ENCODE assay signal across 15 cellular contexts in genomic region chr2:16221461-16222010, GRCh38.
DNase-seq lines count a peak whose midpoint lies in the region; ATAC-seq, FAIRE-seq and TF ChIP-seq lines count a peak whose summit lies in the region.
"Had no signal": no experiment of that assay in that cellular context is flagged by ENCODE, and none has a peak within 500 bp of the region (broad histone marks: within the 10 kb centered on the region; RNA-seq: fewer than 3 reads in every experiment).

No MANE protein-coding gene starts in this region.

- H3K4me1 ChIP-seq in HepG2 (ENCODE audit: insufficient read depth, low read length) (no peaks in the 10 kb centered on the region), right lobe of liver (no peaks in the 10 kb centered on the region), neuronal stem cell (ENCODE audit: control insufficient read depth in 2 of 2, insufficient read depth in 1 of 2, low read depth in 1 of 2, low read length in 2 of 2) (peaks cover 31 to 35% of the 10 kb centered on the region in 2 donors)
- H3K4me1 ChIP-seq: A549; BLaER1 treated with 17β-estradiol and CSF1 and Interleukin-3, amounts not matched to agents 10 nM and 100 nM had no signal

- peak overlapping the region; percentile 89 for H3K18ac ChIP-seq in neuronal stem cell (ENCODE audit: low read length)

- TF ChIP-seq CTCF in HepG2 (CRISPR knock-in tag; IDR thresholded peaks at IDR 0.05) (no peak), right lobe of liver (IDR thresholded peaks at IDR 0.05) (no peak), glutamatergic neuron (IDR thresholded peaks at IDR 0.05; ENCODE audit: partially characterized antibody, unreplicated experiment) (no peak)

- DNase-seq in HepG2 (ENCODE audit: low spot score) (no peak), right lobe of liver (no peak), glutamatergic neuron (no peak), neuronal stem cell (ENCODE audit: low spot score) (no peak), NCI-H748 (lab: John Stamatoyannopoulos, UW; ENCODE audit: unreplicated experiment) (no peak), midbrain (lab: John Stamatoyannopoulos, UW) (no peak)
- DNase-seq: Calu3; CD8-positive, alpha-beta T cell; DMS79 treated with DMSO at 0.1 percent for 48 hours; GF-D8 had no signal

- H3K36me3 Mint-ChIP-seq in glutamatergic neuron (ENCODE audit: unreplicated experiment) = peaks cover 5% of the 10 kb centered on the region
- H3K36me3 Mint-ChIP-seq: CD8-positive, alpha-beta T cell had no signal

- intact Hi-C loops in HepG2 (cut with micrococcal nuclease; ENCODE audit: unreplicated experiment) (no loop called here), right lobe of liver (cut with DNase I) (no loop called here)

- peaks cover 7% of the 10 kb centered on the region for H3K9me3 Mint-ChIP-seq in glutamatergic neuron (ENCODE audit: unreplicated experiment)
- H3K9me3 Mint-ChIP-seq: CD8-positive, alpha-beta T cell had no signal

- H2AK5ac ChIP-seq in neuronal stem cell (ENCODE audit: low read depth, low read length) = peak overlapping the region; percentile 98

- H3K36me3 ChIP-seq in HepG2 (replicated peaks in 1 of 2; ENCODE audit: control insufficient read depth in 1 of 2, insufficient read depth in 2 of 2, low read length in 2 of 2) (no peaks in the 10 kb centered on the region), right lobe of liver (no peaks in the 10 kb centered on the region), neuronal stem cell (replicated peaks in 1 of 2; ENCODE audit: control insufficient read depth in 2 of 2, insufficient read depth in 2 of 2, low read length in 2 of 2) (peaks cover 0 to 4% of the 10 kb centered on the region in 2 donors)
- H3K36me3 ChIP-seq: BLaER1 treated with 17β-estradiol and CSF1 and Interleukin-3, amounts not matched to agents 10 nM and 100 nM; HAP-1 had no signal

- in situ Hi-C loops in HepG2 (cut with HindIII; ENCODE audit: extremely low pct_ligation_motif_present, low pct_unique_long_range_greater_than_20kb) = no loop called here

- no peak overlapping the region for H3K14ac ChIP-seq in neuronal stem cell (ENCODE audit: low read length)

- H3K4me1 Mint-ChIP-seq in glutamatergic neuron (ENCODE audit: low read depth, unreplicated experiment) = peaks cover 23% of the 10 kb centered on the region

- H3K27me3 ChIP-seq in HepG2 (ENCODE audit: control insufficient read depth in 1 of 2, insufficient read depth in 2 of 2, low read length in 2 of 2) (peaks cover 0 to 10% of the 10 kb centered on the region in 2 experiments; a peak in 1 of 5 replicates), right lobe of liver (no peaks in the 10 kb centered on the region), neuronal stem cell (ENCODE audit: control insufficient read depth in 3 of 3, insufficient read depth in 3 of 3, low read depth in 1 of 3, low read length in 3 of 3) (no peaks in the 10 kb centered on the region)
- H3K27me3 ChIP-seq: BLaER1 treated with 17β-estradiol and CSF1 and Interleukin-3, amounts not matched to agents 10 nM and 100 nM had no signal

- H3K27ac ChIP-seq in HepG2 (ENCODE audit: extremely low read length, insufficient read depth, low read length) = no peak overlapping the region
- H3K27ac ChIP-seq in right lobe of liver = no peak overlapping the region
- H3K27ac ChIP-seq in neuronal stem cell (replicated peaks; ENCODE audit: low read length) = no peak overlapping the region
- H3K27ac ChIP-seq: 22Rv1; A549; BLaER1 treated with 17β-estradiol and CSF1 and Interleukin-3, amounts not matched to agents 10 nM and 100 nM had no signal

- H2AFZ ChIP-seq in HepG2 (ENCODE audit: low read length) = no peak overlapping the region
- no peak overlapping the region for H2AFZ ChIP-seq in neuronal stem cell (ENCODE audit: low read length)

- H2BK12ac ChIP-seq in neuronal stem cell (ENCODE audit: low read length) = peak overlapping the region; percentile 67

- TF ChIP-seq RAD21 in HepG2 (CRISPR knock-in tag; IDR thresholded peaks at IDR 0.05) = no peak

- no peak overlapping the region for H3K23ac ChIP-seq in neuronal stem cell (ENCODE audit: low read depth, low read length, poor library complexity)

- peak overlapping the region; percentile 45 for H3K4ac ChIP-seq in neuronal stem cell (ENCODE audit: low read length)

- peak overlapping the region; percentile 74 for H2BK120ac ChIP-seq in neuronal stem cell (ENCODE audit: low read depth, low read length)

- TF ChIP-seq POLR2A in HepG2 (IDR thresholded peaks at IDR 0.05; ENCODE audit: insufficient read depth in 1 of 2, low read depth in 2 of 2, low read length in 2 of 2) (no peak), right lobe of liver (IDR thresholded peaks at IDR 0.05) (no peak)

- H3K9me3 ChIP-seq in HepG2 (ENCODE audit: low read length) (no peaks in the 10 kb centered on the region), right lobe of liver (no peaks in the 10 kb centered on the region), neuronal stem cell (replicated peaks in 1 of 2; ENCODE audit: control insufficient read depth in 2 of 2, insufficient read depth in 1 of 2, low read depth in 1 of 2, low read length in 2 of 2) (peaks cover 11 to 12% of the 10 kb centered on the region in 2 donors)
- H3K9me3 ChIP-seq: A549; BLaER1 treated with 17β-estradiol and CSF1 and Interleukin-3, amounts not matched to agents 10 nM and 100 nM; HAP-1 had no signal

- H3K4me3 ChIP-seq in HepG2 (replicated peaks in 1 of 3; ENCODE audit: insufficient read depth in 1 of 3, low read depth in 2 of 3, low read length in 3 of 3) (no peak overlapping the region), right lobe of liver (no peak overlapping the region), neuronal stem cell (ENCODE audit: low read length in 2 of 2) (peak overlapping the region in 1 of 2 donors; percentile 0)
- H3K4me3 ChIP-seq: A549; BLaER1 treated with 17β-estradiol and CSF1 and Interleukin-3, amounts not matched to agents 10 nM and 100 nM; HAP-1 had no signal

- no peak for FAIRE-seq in HepG2 (lab: Jason Lieb, UNC)
- FAIRE-seq: A549 had no signal

- no peak overlapping the region for H4K91ac ChIP-seq in neuronal stem cell (ENCODE audit: low read depth, low read length, poor library complexity)

- TF ChIP-seq EP300 in HepG2 (IDR thresholded peaks at IDR 0.05; ENCODE audit: low read depth in 2 of 2, low read length in 2 of 2) = no peak
- no peak for TF ChIP-seq EP300 in HepG2 (CRISPR knock-in tag; IDR thresholded peaks at IDR 0.05; ENCODE audit: borderline replicate concordance)

- H2BK15ac ChIP-seq in neuronal stem cell (ENCODE audit: low read length) = peak overlapping the region; percentile 96

- no peak overlapping the region for H3K4me3 Mint-ChIP-seq in glutamatergic neuron (ENCODE audit: unreplicated experiment)
- H3K4me3 Mint-ChIP-seq: CD8-positive, alpha-beta T cell had no signal

- no TSS peak for BruUV-seq in HepG2 (replicated peaks; lab: Mats Ljungman, UMichigan)

- ATAC-seq in HepG2 (no peak), right lobe of liver (no peak), HG03135 (IDR thresholded peaks at IDR 0.05; ENCODE audit: unreplicated experiment) (no peak)
- ATAC-seq: A549; CD8-positive, alpha-beta T cell had no signal

- no peak overlapping the region for H4K8ac ChIP-seq in neuronal stem cell (ENCODE audit: low read depth, low read length)

- H3K9ac ChIP-seq in HepG2 (ENCODE audit: insufficient read depth, low read depth, low read length) (no peak overlapping the region), neuronal stem cell (ENCODE audit: low read depth, low read length, poor library complexity) (no peak overlapping the region)
- H3K9ac ChIP-seq: BLaER1 treated with 17β-estradiol and CSF1 and Interleukin-3, amounts not matched to agents 10 nM and 100 nM had no signal

- no peaks in the 10 kb centered on the region for H4K20me1 ChIP-seq in HepG2 (ENCODE audit: insufficient read depth, low read length)
- H4K20me1 ChIP-seq: BLaER1 treated with 17β-estradiol and CSF1 and Interleukin-3, amounts not matched to agents 10 nM and 100 nM had no signal

- H3K27ac Mint-ChIP-seq in glutamatergic neuron (ENCODE audit: unreplicated experiment) = peak overlapping the region; percentile 44
- H3K27ac Mint-ChIP-seq: CD8-positive, alpha-beta T cell had no signal

- peak overlapping the region; percentile 2 for H2BK5ac ChIP-seq in neuronal stem cell (ENCODE audit: low read length)

- peaks cover 7% of the 10 kb centered on the region for H3K27me3 Mint-ChIP-seq in glutamatergic neuron (ENCODE audit: unreplicated experiment)

- CTCF ChIA-PET in HepG2 (lab: Yijun Ruan, JAX; ENCODE audit: low intra/inter-chr PET ratio, low total read pairs) = no interaction called here

- H3K79me1 ChIP-seq in neuronal stem cell (ENCODE audit: low read depth, low read length) = no peaks in the 10 kb centered on the region

- 41% methylated on average over 7 of the region's 7 CpGs for WGBS in HepG2 (ENCODE audit: low lambda C conversion rate)
- WGBS in right lobe of liver (ENCODE audit: insufficient coverage, low coverage, low lambda C conversion rate, missing lambda C conversion rate) = 85% methylated on average over 6 of the region's 7 CpGs
- no CpG with 5 or more reads among the region's 7 CpGs for WGBS in neuronal stem cell (ENCODE audit: extremely low coverage in 2 of 2, insufficient read length in 2 of 2, insufficient replicate concordance in 1 of 2), 2 donors

- POLR2A ChIA-PET in HepG2 (lab: Yijun Ruan, JAX) = no interaction called here

- H3K4me2 ChIP-seq in HepG2 (ENCODE audit: low read depth, low read length) (no peak overlapping the region), neuronal stem cell (ENCODE audit: insufficient read depth, low read length, poor library complexity, severe bottlenecking) (no peak overlapping the region)
- H3K4me2 ChIP-seq: A549; BLaER1 treated with 17β-estradiol and CSF1 and Interleukin-3, amounts not matched to agents 10 nM and 100 nM had no signal

- H3K79me2 ChIP-seq in HepG2 (ENCODE audit: insufficient read depth, low read length) = no peaks in the 10 kb centered on the region

TF ChIP-seq in HepG2, 621 proteins besides CTCF, POLR2A, EP300 and RAD21 (continues in another document):
- TF ChIP-seq ZNF768 (CRISPR knock-in tag; IDR thresholded peaks at IDR 0.05) (no peak), TRIM22 (IDR thresholded peaks at IDR 0.05) (0 out of 2 replicates have a peak, but pooled peaks have one; percentile 15)
